ENCODE assay signal across 20 cellular contexts in genomic region chr5:131114754-131115153, GRCh38.
"Had no signal": no experiment of that assay in that cellular context is flagged by ENCODE, and none has a peak within 500 bp of the region (broad histone marks: within the 10 kb centered on the region; RNA-seq: fewer than 3 reads in every experiment).

No MANE protein-coding gene starts in this region.

- H3K4me3 ChIP-seq: spleen, thoracic aorta, upper lobe of right lung had no signal

- H3K9me3 ChIP-seq: thoracic aorta, upper lobe of right lung had no signal

- ATAC-seq: activated naive CD4-positive, alpha-beta T cell treated with anti-CD3 and anti-CD28 coated beads, Interleukin-2, amount 50 U/mL, for 72 hours; activated T-helper 17 cell treated with anti-CD3 and anti-CD28 coated beads, Interleukin-2, amount 50 U/mL, for 72 hours; esophagus mucosa; upper lobe of right lung; WTC11 had no signal

- H3K27me3 ChIP-seq: spleen, upper lobe of right lung had no signal

- H3K27ac ChIP-seq: spleen, thoracic aorta, upper lobe of right lung had no signal

- DNase-seq: activated CD8-positive, alpha-beta memory T cell treated with anti-CD3 and anti-CD28 coated beads for 24 hours; activated CD8-positive, alpha-beta memory T cell treated with anti-CD3 and anti-CD28 coated beads, Interleukin-2, amount 50 U/mL, for 4 hours; activated T-cell treated with anti-CD3 and anti-CD28 coated beads, Interleukin-2, amount 50 U/mL, for 24 hours; aorta; caudate nucleus; effector memory CD4-positive, alpha-beta T cell; glutamatergic neuron; hippocampal formation; mesendoderm; naive B cell; spleen; stimulated activated CD4-positive, alpha-beta T cell treated with anti-CD3 and anti-CD28 coated beads, Interleukin-4, amount 100 ng/mL, for 1 hour; stimulated activated naive CD4-positive, alpha-beta T cell; T1000; upper lobe of right lung had no signal

- H3K4me1 ChIP-seq: upper lobe of right lung had no signal

- H3K36me3 ChIP-seq: spleen, thoracic aorta, upper lobe of right lung had no signal
